In genomic region chr6:104813552-104813951, GRCh38 we compare ENCODE assay signal across 28 cellular contexts.
DNase-seq lines count a peak whose midpoint lies in the region; ATAC-seq and TF ChIP-seq lines count a peak whose summit lies in the region.
"Had no signal": no experiment of that assay in that cellular context is flagged by ENCODE, and none has a peak within 500 bp of the region (broad histone marks: within the 10 kb centered on the region; RNA-seq: fewer than 3 reads in every experiment).

No MANE protein-coding gene starts in this region.

- no peaks in the 10 kb centered on the region for H3K4me1 ChIP-seq in MM.1S (ENCODE audit: low read length)
- H3K4me1 ChIP-seq: BLaER1, SJCRH30 had no signal

- no peaks in the 10 kb centered on the region for H3K9me3 ChIP-seq in MM.1S (replicated peaks; ENCODE audit: insufficient read depth, low read length)
- H3K9me3 ChIP-seq: BLaER1, MG63 had no signal

- peak overlapping the region; percentile 10; the same call in 1 of the 2 replicates for H3K4me2 ChIP-seq in MM.1S (ENCODE audit: low read depth, low read length)
- H3K4me2 ChIP-seq: BLaER1 had no signal

- TF ChIP-seq CTCF in MM.1S (IDR thresholded peaks at IDR 0.05; ENCODE audit: low read length) = no peak

- no peak overlapping the region for H3K4me3 ChIP-seq in MM.1S (ENCODE audit: low read length)
- H3K4me3 ChIP-seq: BLaER1, GM23248, MG63, SJCRH30 had no signal

- no peaks in the 10 kb centered on the region for H3K9me2 ChIP-seq in MM.1S (replicated peaks; ENCODE audit: insufficient read depth, low read length)

- DNase-seq in MM.1S (no peak), amniotic stem cell (lab: John Stamatoyannopoulos, UW) (no peak), DMS53 (lab: John Stamatoyannopoulos, UW) (no peak), NCI-H1092 (lab: John Stamatoyannopoulos, UW) (no peak)
- DNase-seq in activated CD4-positive, CD25-positive, alpha-beta regulatory T cell treated with anti-CD3 and anti-CD28 coated beads, Interleukin-2, amount 50 U/mL, for 72 hours = no peak
- DNase-seq: CD4-positive, alpha-beta T cell; COR-L47; GDM1; GM23248; HCEC 1CT; IMR-90; KG1; MG63; NCI-H1417; NCI-H1694; NCI-H2029 treated with DMSO at 0.1 percent for 48 hours; NCI-H446 treated with DMSO at 0.1 percent for 48 hours; NCI-H526; NCI-H82; NK-92 treated with Interleukin-12 subunit alpha and Interleukin-12 subunit beta, amount 100 ng/mL, for 24 hours; PC-3; SJCRH30; T-cell had no signal

- no peak overlapping the region for H2AFZ ChIP-seq in MM.1S (ENCODE audit: low read length)
- H2AFZ ChIP-seq: GM23248 had no signal

- no peak overlapping the region for H3K27ac ChIP-seq in MM.1S (ENCODE audit: low read length)
- H3K27ac ChIP-seq: BLaER1, GM23248, SJCRH30 had no signal

- ATAC-seq in GM18868 (IDR thresholded peaks at IDR 0.05; ENCODE audit: unreplicated experiment) (peak; percentile 63), GM21526 (IDR thresholded peaks at IDR 0.05; ENCODE audit: low FRiP score, unreplicated experiment) (peak; percentile 52), HG02678 (IDR thresholded peaks at IDR 0.05; ENCODE audit: unreplicated experiment) (peak; percentile 46)
- ATAC-seq: PC-3, Right ventricle myocardium inferior, T-cell had no signal

- no peaks in the 10 kb centered on the region for H3F3A ChIP-seq in MM.1S (ENCODE audit: insufficient read depth, low read length)

- H3K79me2 ChIP-seq in MM.1S (ENCODE audit: low read length) = no peaks in the 10 kb centered on the region

- H3K27me3 ChIP-seq in MM.1S (replicated peaks; ENCODE audit: insufficient read depth, low read length) = no peaks in the 10 kb centered on the region
- H3K27me3 ChIP-seq: BLaER1, MG63, SJCRH30 had no signal

- H3K9ac ChIP-seq in MM.1S (ENCODE audit: low read length) = no peak overlapping the region
- H3K9ac ChIP-seq: BLaER1, GM23248 had no signal

- H3K36me3 ChIP-seq in MM.1S (replicated peaks; ENCODE audit: insufficient read depth, low read length) = no peaks in the 10 kb centered on the region
- H3K36me3 ChIP-seq: MG63, SJCRH30 had no signal

- H4K20me1 ChIP-seq in MM.1S (ENCODE audit: insufficient read depth, low read length) = no peaks in the 10 kb centered on the region
- H4K20me1 ChIP-seq: BLaER1 had no signal
